In genomic region chr16:85171004-85171808, GRCh38 we compare ENCODE assay signal across 11 cellular contexts. TPM values are rescaled to one million over a fixed set of nuclear protein-coding genes. Genes with fewer than 3 reads are reported as not detected.
DNase-seq lines count a peak whose midpoint lies in the region; ATAC-seq and TF ChIP-seq lines count a peak whose summit lies in the region.
"Had no signal": no experiment of that assay in that cellular context is flagged by ENCODE, and none has a peak within 500 bp of the region (broad histone marks: within the 10 kb centered on the region; RNA-seq: fewer than 3 reads in every experiment).

No MANE protein-coding gene starts in this region.

- no peak for ATAC-seq in thoracic aorta (ENCODE audit: insufficient number of reproducible peaks, low FRiP score, low read depth)
- ATAC-seq in HG03095 (IDR thresholded peaks at IDR 0.05; ENCODE audit: unreplicated experiment): no peak

- H3K27me3 ChIP-seq in mesendoderm (ENCODE audit: insufficient read depth, low read length, poor library complexity) (no peaks in the 10 kb centered on the region), thoracic aorta (replicated peaks; ENCODE audit: insufficient read depth) (no peaks in the 10 kb centered on the region), esophagus squamous epithelium (peaks cover 0 to 92% (median 5%) of the 10 kb centered on the region in 4 donors)
- H3K27me3 ChIP-seq: uterus had no signal

- CTCF ChIA-PET in MCF 10A (lab: Yijun Ruan, JAX): interaction anchor here (0.5 to 1.1 kb wide), 2 partner anchors 56 to 414 kb away, joined by 3 to 4 read pairs; no protein-coding TSS in a partner anchor

- H3K27me3 Mint-ChIP-seq in activated naive CD4-positive, alpha-beta T cell treated with anti-CD3 and anti-CD28 coated beads, Interleukin-2, amount 50 U/mL, for 24 hours: peaks cover 43% of the 10 kb centered on the region
- no peaks in the 10 kb centered on the region for H3K27me3 Mint-ChIP-seq in MCF 10A (ENCODE audit: insufficient read depth, unreplicated experiment)

- peak overlapping the region; percentile 36 for H3K56ac ChIP-seq in mesendoderm (ENCODE audit: low read length)

- no peak overlapping the region for H3K27ac Mint-ChIP-seq in activated naive CD4-positive, alpha-beta T cell treated with anti-CD3 and anti-CD28 coated beads, Interleukin-2, amount 50 U/mL, for 24 hours
- H3K27ac Mint-ChIP-seq in MCF 10A (ENCODE audit: low read depth, unreplicated experiment): no peak overlapping the region
- H3K27ac Mint-ChIP-seq: dendritic cell treated with granulocyte-macrophage colony-stimulating factor and Interleukin-4, amounts not matched to agents 40 ng/mL and 50 ng/mL, for 4 days had no signal

- POLR2A ChIA-PET in MCF 10A (lab: Yijun Ruan, JAX): interaction anchor here (0.8 to 1.2 kb wide), 2 partner anchors 18 to 20 kb away, joined by 3 read pairs; no protein-coding TSS in a partner anchor

- no peaks in the 10 kb centered on the region for H3K9me3 Mint-ChIP-seq in activated naive CD4-positive, alpha-beta T cell treated with anti-CD3 and anti-CD28 coated beads, Interleukin-2, amount 50 U/mL, for 24 hours
- no peaks in the 10 kb centered on the region for H3K9me3 Mint-ChIP-seq in MCF 10A (ENCODE audit: unreplicated experiment)
- H3K9me3 Mint-ChIP-seq: dendritic cell treated with granulocyte-macrophage colony-stimulating factor and Interleukin-4, amounts not matched to agents 40 ng/mL and 50 ng/mL, for 4 days had no signal

- peaks cover 13% of the 10 kb centered on the region for H3K79me1 ChIP-seq in mesendoderm (ENCODE audit: low read length)

- H2AK5ac ChIP-seq in mesendoderm (ENCODE audit: low read length): no peak overlapping the region

- DNase-seq in activated naive CD4-positive, alpha-beta T cell treated with Interleukin-2 at 50 U/mL for 16 hours: no peak
- DNase-seq in MCF 10A (ENCODE audit: unreplicated experiment) (no peak), mesendoderm (no peak), thoracic aorta (ENCODE audit: low spot score) (no peak), NCI-H446 treated with DMSO at 0.1 percent for 48 hours (lab: John Stamatoyannopoulos, UW) (no peak), esophagus squamous epithelium (lab: John Stamatoyannopoulos, UW) (no peak)
- DNase-seq: NCI-H2081 treated with DMSO at 0.1 percent for 48 hours, uterus had no signal

- H3K79me2 ChIP-seq in mesendoderm (ENCODE audit: control insufficient read depth, insufficient read depth, low read length): peaks cover 39% of the 10 kb centered on the region

- H2BK5ac ChIP-seq in mesendoderm (ENCODE audit: low read length): no peak overlapping the region

- no peaks in the 10 kb centered on the region for H3K4me1 Mint-ChIP-seq in activated naive CD4-positive, alpha-beta T cell treated with anti-CD3 and anti-CD28 coated beads, Interleukin-2, amount 50 U/mL, for 24 hours
- peaks cover 34% of the 10 kb centered on the region for H3K4me1 Mint-ChIP-seq in MCF 10A (ENCODE audit: insufficient read depth, unreplicated experiment)

- no peak overlapping the region for H3K18ac ChIP-seq in mesendoderm (ENCODE audit: low read length)

- no peak overlapping the region for H3K4me3 ChIP-seq in mesendoderm (ENCODE audit: low read length)
- H3K4me3 ChIP-seq in thoracic aorta: peak overlapping the region; percentile 14
- H3K4me3 ChIP-seq in esophagus squamous epithelium: peak overlapping the region in 2 of 4 donors; percentile 53 to 70

- TF ChIP-seq POLR2A in esophagus squamous epithelium (IDR thresholded peaks at IDR 0.05): no peak

- intact Hi-C loops in MCF 10A (cut with micrococcal nuclease): no loop called here
- intact Hi-C loops in esophagus squamous epithelium (cut with DNase I): no loop called here

- no peak overlapping the region for H2BK15ac ChIP-seq in mesendoderm (replicated peaks; ENCODE audit: low read depth)

- H3K4me1 ChIP-seq in mesendoderm (ENCODE audit: control insufficient read depth, low read depth, low read length) (peaks cover 17% of the 10 kb centered on the region), thoracic aorta (ENCODE audit: control insufficient read depth in 1 of 2, low read depth in 2 of 2) (peaks cover 6 to 85% of the 10 kb centered on the region in 2 donors), esophagus squamous epithelium (peaks cover 18 to 95% (median 18%) of the 10 kb centered on the region in 3 donors)

- no peaks in the 10 kb centered on the region for H3K36me3 Mint-ChIP-seq in activated naive CD4-positive, alpha-beta T cell treated with anti-CD3 and anti-CD28 coated beads, Interleukin-2, amount 50 U/mL, for 24 hours
- no peaks in the 10 kb centered on the region for H3K36me3 Mint-ChIP-seq in MCF 10A (ENCODE audit: insufficient read depth, unreplicated experiment)

- no TSS peak for BruUV-seq in MCF 10A (replicated peaks; lab: Mats Ljungman, UMichigan)

- H3K23ac ChIP-seq in mesendoderm (ENCODE audit: low read length): peak overlapping the region; percentile 3

- H3K36me3 ChIP-seq in mesendoderm (ENCODE audit: control insufficient read depth, insufficient read depth, low read length) (no peaks in the 10 kb centered on the region), thoracic aorta (no peaks in the 10 kb centered on the region), esophagus squamous epithelium (no peaks in the 10 kb centered on the region)
- H3K36me3 ChIP-seq: uterus had no signal

- peak overlapping the region; percentile 50 for H3K4me2 ChIP-seq in mesendoderm (ENCODE audit: low read length)

- H3K9me3 ChIP-seq in thoracic aorta (no peaks in the 10 kb centered on the region), esophagus squamous epithelium (no peaks in the 10 kb centered on the region)
- H3K9me3 ChIP-seq: uterus had no signal

- no peak for TF ChIP-seq CTCF in MCF 10A (IDR thresholded peaks at IDR 0.05; ENCODE audit: unreplicated experiment)
- TF ChIP-seq CTCF in thoracic aorta (IDR thresholded peaks at IDR 0.05): no peak
- no peak for TF ChIP-seq CTCF in esophagus squamous epithelium (IDR thresholded peaks at IDR 0.05)

- WGBS in mesendoderm (ENCODE audit: extremely low coverage, insufficient coverage, low lambda C conversion rate): no CpG with 5 or more reads among the region's 48 CpGs
- 74 to 100% methylated on average over 4 to 5 of the region's 48 CpGs for WGBS in esophagus squamous epithelium, 2 donors

- H3K9ac ChIP-seq in mesendoderm (ENCODE audit: low read length): peak overlapping the region; percentile 64

- H3K4me3 Mint-ChIP-seq in activated naive CD4-positive, alpha-beta T cell treated with anti-CD3 and anti-CD28 coated beads, Interleukin-2, amount 50 U/mL, for 24 hours: peak overlapping the region; percentile 49
- peak overlapping the region; percentile 54 for H3K4me3 Mint-ChIP-seq in MCF 10A (ENCODE audit: unreplicated experiment)
- H3K4me3 Mint-ChIP-seq: dendritic cell treated with granulocyte-macrophage colony-stimulating factor and Interleukin-4, amounts not matched to agents 40 ng/mL and 50 ng/mL, for 4 days had no signal

- no peak overlapping the region for H4K8ac ChIP-seq in mesendoderm (ENCODE audit: low read depth, low read length)

- no peak overlapping the region for H2BK120ac ChIP-seq in mesendoderm (ENCODE audit: low read depth, low read length)

- H3K4ac ChIP-seq in mesendoderm (ENCODE audit: low read depth, low read length): no peak overlapping the region

- no peak overlapping the region for H3K27ac ChIP-seq in mesendoderm (ENCODE audit: low read depth, low read length)
- H3K27ac ChIP-seq in thoracic aorta: no peak overlapping the region
- H3K27ac ChIP-seq in esophagus squamous epithelium: no peak overlapping the region

- H4K5ac ChIP-seq in mesendoderm (ENCODE audit: low read length): no peak overlapping the region

RNA-seq across cellular contexts. Expression of gene CIBAR2, which starts 58.9 kb away (rescaled TPM):
- not detected in 2 replicates for total RNA-seq in MCF 10A (2022)
- polyA plus RNA-seq in mesendoderm (2013, experiment 1 of 2): 0.07 TPM
- polyA plus RNA-seq in mesendoderm (2013, experiment 2 of 2): not detected
- total RNA-seq in thoracic aorta: not detected
- total RNA-seq in esophagus squamous epithelium: not detected
